In genomic region chr2:128306081-128306930, GRCh38 we compare ENCODE assay signal across 1 cellular context.
A peak's percentile ranks its signal among the peaks of the same experiment; 100 is the strongest.
TF ChIP-seq lines count a peak whose summit lies in the region.

No MANE protein-coding gene starts in this region.

TF ChIP-seq in HepG2, 621 proteins besides CTCF, POLR2A, EP300 and RAD21 (continued from another document and continues in another):
- TF ChIP-seq, protein P1, sequence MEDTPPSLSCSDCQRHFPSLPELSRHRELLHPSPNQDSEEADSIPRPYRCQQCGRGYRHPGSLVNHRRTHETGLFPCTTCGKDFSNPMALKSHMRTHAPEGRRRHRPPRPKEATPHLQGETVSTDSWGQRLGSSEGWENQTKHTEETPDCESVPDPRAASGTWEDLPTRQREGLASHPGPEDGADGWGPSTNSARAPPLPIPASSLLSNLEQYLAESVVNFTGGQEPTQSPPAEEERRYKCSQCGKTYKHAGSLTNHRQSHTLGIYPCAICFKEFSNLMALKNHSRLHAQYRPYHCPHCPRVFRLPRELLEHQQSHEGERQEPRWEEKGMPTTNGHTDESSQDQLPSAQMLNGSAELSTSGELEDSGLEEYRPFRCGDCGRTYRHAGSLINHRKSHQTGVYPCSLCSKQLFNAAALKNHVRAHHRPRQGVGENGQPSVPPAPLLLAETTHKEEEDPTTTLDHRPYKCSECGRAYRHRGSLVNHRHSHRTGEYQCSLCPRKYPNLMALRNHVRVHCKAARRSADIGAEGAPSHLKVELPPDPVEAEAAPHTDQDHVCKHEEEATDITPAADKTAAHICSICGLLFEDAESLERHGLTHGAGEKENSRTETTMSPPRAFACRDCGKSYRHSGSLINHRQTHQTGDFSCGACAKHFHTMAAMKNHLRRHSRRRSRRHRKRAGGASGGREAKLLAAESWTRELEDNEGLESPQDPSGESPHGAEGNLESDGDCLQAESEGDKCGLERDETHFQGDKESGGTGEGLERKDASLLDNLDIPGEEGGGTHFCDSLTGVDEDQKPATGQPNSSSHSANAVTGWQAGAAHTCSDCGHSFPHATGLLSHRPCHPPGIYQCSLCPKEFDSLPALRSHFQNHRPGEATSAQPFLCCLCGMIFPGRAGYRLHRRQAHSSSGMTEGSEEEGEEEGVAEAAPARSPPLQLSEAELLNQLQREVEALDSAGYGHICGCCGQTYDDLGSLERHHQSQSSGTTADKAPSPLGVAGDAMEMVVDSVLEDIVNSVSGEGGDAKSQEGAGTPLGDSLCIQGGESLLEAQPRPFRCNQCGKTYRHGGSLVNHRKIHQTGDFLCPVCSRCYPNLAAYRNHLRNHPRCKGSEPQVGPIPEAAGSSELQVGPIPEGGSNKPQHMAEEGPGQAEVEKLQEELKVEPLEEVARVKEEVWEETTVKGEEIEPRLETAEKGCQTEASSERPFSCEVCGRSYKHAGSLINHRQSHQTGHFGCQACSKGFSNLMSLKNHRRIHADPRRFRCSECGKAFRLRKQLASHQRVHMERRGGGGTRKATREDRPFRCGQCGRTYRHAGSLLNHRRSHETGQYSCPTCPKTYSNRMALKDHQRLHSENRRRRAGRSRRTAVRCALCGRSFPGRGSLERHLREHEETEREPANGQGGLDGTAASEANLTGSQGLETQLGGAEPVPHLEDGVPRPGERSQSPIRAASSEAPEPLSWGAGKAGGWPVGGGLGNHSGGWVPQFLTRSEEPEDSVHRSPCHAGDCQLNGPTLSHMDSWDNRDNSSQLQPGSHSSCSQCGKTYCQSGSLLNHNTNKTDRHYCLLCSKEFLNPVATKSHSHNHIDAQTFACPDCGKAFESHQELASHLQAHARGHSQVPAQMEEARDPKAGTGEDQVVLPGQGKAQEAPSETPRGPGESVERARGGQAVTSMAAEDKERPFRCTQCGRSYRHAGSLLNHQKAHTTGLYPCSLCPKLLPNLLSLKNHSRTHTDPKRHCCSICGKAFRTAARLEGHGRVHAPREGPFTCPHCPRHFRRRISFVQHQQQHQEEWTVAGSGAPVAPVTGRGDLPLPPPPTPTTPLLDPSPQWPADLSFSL (CRISPR knock-in tag; IDR thresholded peaks at IDR 0.05) = no peak
- TF ChIP-seq, protein P2, sequence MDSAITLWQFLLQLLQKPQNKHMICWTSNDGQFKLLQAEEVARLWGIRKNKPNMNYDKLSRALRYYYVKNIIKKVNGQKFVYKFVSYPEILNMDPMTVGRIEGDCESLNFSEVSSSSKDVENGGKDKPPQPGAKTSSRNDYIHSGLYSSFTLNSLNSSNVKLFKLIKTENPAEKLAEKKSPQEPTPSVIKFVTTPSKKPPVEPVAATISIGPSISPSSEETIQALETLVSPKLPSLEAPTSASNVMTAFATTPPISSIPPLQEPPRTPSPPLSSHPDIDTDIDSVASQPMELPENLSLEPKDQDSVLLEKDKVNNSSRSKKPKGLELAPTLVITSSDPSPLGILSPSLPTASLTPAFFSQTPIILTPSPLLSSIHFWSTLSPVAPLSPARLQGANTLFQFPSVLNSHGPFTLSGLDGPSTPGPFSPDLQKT (CRISPR knock-in tag; IDR thresholded peaks at IDR 0.05; ENCODE audit: borderline replicate concordance) = no peak
- no peak for TF ChIP-seq NKX3-1 (CRISPR knock-in tag; IDR thresholded peaks at IDR 0.05)
- no peak for TF ChIP-seq NRL (CRISPR knock-in tag; IDR thresholded peaks at IDR 0.05; ENCODE audit: borderline replicate concordance)
- TF ChIP-seq ZBTB7A (CRISPR knock-in tag; IDR thresholded peaks at IDR 0.05) = no peak
- no peak for TF ChIP-seq TCF12 (IDR thresholded peaks at IDR 0.05)
- peak; percentile 70; the same call in 1 of the 2 replicates for TF ChIP-seq TCF12 (CRISPR knock-in tag; IDR thresholded peaks at IDR 0.05)
- TF ChIP-seq ZNF431 (CRISPR knock-in tag; IDR thresholded peaks at IDR 0.05; ENCODE audit: borderline replicate concordance, low read depth) = no peak
- TF ChIP-seq, protein P3, sequence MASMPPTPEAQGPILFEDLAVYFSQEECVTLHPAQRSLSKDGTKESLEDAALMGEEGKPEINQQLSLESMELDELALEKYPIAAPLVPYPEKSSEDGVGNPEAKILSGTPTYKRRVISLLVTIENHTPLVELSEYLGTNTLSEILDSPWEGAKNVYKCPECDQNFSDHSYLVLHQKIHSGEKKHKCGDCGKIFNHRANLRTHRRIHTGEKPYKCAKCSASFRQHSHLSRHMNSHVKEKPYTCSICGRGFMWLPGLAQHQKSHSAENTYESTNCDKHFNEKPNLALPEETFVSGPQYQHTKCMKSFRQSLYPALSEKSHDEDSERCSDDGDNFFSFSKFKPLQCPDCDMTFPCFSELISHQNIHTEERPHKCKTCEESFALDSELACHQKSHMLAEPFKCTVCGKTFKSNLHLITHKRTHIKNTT (CRISPR knock-in tag; IDR thresholded peaks at IDR 0.05) = no peak
- peak; percentile 47 for TF ChIP-seq ZEB1 (IDR thresholded peaks at IDR 0.05; ENCODE audit: insufficient replicate concordance, low read depth)
- peak; percentile 86; the same call in 1 of the 2 replicates for TF ChIP-seq ZNF142 (CRISPR knock-in tag; IDR thresholded peaks at IDR 0.05)
- no peak for TF ChIP-seq BATF2 (CRISPR knock-in tag; IDR thresholded peaks at IDR 0.05)
- TF ChIP-seq, protein P4, sequence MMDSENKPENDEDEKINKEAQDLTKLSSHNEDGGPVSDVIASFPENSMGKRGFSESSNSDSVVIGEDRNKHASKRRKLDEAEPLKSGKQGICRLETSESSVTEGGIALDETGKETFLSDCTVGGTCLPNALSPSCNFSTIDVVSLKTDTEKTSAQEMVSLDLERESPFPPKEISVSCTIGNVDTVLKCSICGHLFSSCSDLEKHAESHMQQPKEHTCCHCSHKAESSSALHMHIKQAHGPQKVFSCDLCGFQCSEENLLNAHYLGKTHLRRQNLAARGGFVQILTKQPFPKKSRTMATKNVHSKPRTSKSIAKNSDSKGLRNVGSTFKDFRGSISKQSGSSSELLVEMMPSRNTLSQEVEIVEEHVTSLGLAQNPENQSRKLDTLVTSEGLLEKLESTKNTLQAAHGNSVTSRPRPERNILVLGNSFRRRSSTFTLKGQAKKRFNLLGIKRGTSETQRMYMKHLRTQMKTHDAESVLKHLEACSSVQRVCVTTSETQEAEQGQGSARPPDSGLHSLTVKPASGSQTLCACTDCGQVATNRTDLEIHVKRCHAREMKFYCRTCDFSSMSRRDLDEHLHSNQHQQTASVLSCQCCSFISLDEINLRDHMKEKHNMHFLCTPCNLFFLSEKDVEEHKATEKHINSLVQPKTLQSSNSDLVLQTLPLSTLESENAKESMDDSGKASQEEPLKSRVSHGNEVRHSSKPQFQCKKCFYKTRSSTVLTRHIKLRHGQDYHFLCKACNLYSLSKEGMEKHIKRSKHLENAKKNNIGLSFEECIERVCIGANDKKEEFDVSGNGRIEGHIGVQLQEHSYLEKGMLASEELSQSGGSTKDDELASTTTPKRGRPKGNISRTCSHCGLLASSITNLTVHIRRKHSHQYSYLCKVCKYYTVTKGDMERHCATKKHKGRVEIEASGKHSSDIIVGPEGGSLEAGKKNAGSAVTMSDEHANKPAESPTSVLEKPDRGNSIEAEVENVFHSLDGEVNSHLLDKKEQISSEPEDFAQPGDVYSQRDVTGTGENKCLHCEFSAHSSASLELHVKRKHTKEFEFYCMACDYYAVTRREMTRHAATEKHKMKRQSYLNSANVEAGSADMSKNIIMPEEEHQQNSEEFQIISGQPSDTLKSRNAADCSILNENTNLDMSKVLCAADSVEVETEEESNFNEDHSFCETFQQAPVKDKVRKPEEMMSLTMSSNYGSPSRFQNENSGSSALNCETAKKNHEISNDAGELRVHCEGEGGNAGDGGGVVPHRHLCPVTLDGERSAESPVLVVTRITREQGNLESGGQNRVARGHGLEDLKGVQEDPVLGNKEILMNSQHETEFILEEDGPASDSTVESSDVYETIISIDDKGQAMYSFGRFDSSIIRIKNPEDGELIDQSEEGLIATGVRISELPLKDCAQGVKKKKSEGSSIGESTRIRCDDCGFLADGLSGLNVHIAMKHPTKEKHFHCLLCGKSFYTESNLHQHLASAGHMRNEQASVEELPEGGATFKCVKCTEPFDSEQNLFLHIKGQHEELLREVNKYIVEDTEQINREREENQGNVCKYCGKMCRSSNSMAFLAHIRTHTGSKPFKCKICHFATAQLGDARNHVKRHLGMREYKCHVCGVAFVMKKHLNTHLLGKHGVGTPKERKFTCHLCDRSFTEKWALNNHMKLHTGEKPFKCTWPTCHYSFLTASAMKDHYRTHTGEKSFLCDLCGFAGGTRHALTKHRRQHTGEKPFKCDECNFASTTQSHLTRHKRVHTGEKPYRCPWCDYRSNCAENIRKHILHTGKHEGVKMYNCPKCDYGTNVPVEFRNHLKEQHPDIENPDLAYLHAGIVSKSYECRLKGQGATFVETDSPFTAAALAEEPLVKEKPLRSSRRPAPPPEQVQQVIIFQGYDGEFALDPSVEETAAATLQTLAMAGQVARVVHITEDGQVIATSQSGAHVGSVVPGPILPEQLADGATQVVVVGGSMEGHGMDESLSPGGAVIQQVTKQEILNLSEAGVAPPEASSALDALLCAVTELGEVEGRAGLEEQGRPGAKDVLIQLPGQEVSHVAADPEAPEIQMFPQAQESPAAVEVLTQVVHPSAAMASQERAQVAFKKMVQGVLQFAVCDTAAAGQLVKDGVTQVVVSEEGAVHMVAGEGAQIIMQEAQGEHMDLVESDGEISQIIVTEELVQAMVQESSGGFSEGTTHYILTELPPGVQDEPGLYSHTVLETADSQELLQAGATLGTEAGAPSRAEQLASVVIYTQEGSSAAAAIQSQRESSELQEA (CRISPR knock-in tag; IDR thresholded peaks at IDR 0.05; ENCODE audit: not compliant biosample characterization) = no peak
- TF ChIP-seq, protein P5, sequence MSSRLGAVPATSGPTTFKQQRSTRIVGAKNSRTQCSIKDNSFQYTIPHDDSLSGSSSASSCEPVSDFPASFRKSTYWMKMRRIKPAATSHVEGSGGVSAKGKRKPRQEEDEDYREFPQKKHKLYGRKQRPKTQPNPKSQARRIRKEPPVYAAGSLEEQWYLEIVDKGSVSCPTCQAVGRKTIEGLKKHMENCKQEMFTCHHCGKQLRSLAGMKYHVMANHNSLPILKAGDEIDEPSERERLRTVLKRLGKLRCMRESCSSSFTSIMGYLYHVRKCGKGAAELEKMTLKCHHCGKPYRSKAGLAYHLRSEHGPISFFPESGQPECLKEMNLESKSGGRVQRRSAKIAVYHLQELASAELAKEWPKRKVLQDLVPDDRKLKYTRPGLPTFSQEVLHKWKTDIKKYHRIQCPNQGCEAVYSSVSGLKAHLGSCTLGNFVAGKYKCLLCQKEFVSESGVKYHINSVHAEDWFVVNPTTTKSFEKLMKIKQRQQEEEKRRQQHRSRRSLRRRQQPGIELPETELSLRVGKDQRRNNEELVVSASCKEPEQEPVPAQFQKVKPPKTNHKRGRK (CRISPR knock-in tag; IDR thresholded peaks at IDR 0.05) = no peak
- no peak for TF ChIP-seq ZNF576 (CRISPR knock-in tag; IDR thresholded peaks at IDR 0.05)
- TF ChIP-seq ARID3A (IDR thresholded peaks at IDR 0.05; ENCODE audit: low read depth, low read length) = peak; percentile 44; the same call in 1 of the 2 replicates
- TF ChIP-seq RFXANK (CRISPR knock-in tag; IDR thresholded peaks at IDR 0.05) = no peak
- TF ChIP-seq SMYD3 (CRISPR knock-in tag; IDR thresholded peaks at IDR 0.05) = no peak; the same call in 1 of the 2 replicates
- TF ChIP-seq ERF (CRISPR knock-in tag; IDR thresholded peaks at IDR 0.05) = peak; percentile 90; the same call in 1 of the 2 replicates
- TF ChIP-seq SETDB1 (CRISPR knock-in tag; IDR thresholded peaks at IDR 0.05; ENCODE audit: borderline replicate concordance) = no peak
- TF ChIP-seq FOXP1 (IDR thresholded peaks at IDR 0.05) = peak; percentile 86
- TF ChIP-seq FOXP1 (CRISPR knock-in tag; IDR thresholded peaks at IDR 0.05) = peak; percentile 97
- TF ChIP-seq KLF12 (CRISPR knock-in tag; IDR thresholded peaks at IDR 0.05; ENCODE audit: borderline replicate concordance) = no peak
